ENCODE assay signal across 8 cellular contexts in genomic region chr3:40458473-40458872, GRCh38. TPM values are rescaled to one million over a fixed set of nuclear protein-coding genes. Genes with fewer than 3 reads are reported as not detected.
A peak's percentile ranks its signal among the peaks of the same experiment; 100 is the strongest.
DNase-seq lines count a peak whose midpoint lies in the region; ATAC-seq, FAIRE-seq and TF ChIP-seq lines count a peak whose summit lies in the region.

No MANE protein-coding gene starts in this region.

- peaks cover 58% of the 10 kb centered on the region for H3K4me1 ChIP-seq in BLaER1
- H3K4me1 ChIP-seq in colonic mucosa, result peaks cover 8% of the 10 kb centered on the region
- H3K4me1 ChIP-seq in transverse colon, result peaks cover 16 to 32% (median 25%) of the 10 kb centered on the region in 4 donors
- H3K4me1 ChIP-seq in small intestine (ENCODE audit: control insufficient read depth in 2 of 2, insufficient read depth in 1 of 2, low read depth in 1 of 2, low read length in 1 of 2), result peaks cover 3 to 12% of the 10 kb centered on the region in 2 donors

- peak overlapping the region; percentile 86 for H3K4me3 ChIP-seq in BLaER1
- H3K4me3 ChIP-seq in LNCaP clone FGC (ENCODE audit: low read depth, low read length), result peak overlapping the region; percentile 78
- peak overlapping the region; percentile 94 for H3K4me3 ChIP-seq in colonic mucosa
- H3K4me3 ChIP-seq in transverse colon, result peak overlapping the region in 2 of 4 donors; percentile 87 to 97
- H3K4me3 ChIP-seq in small intestine (ENCODE audit: low read depth in 1 of 2, low read length in 2 of 2), result no peak overlapping the region

- intact Hi-C loops in colonic mucosa (cut with DNase I), result loop anchor here (10.0 kb wide), 1 partner anchor 66 kb away; the partner anchor contains the start of gene ZNF621
- intact Hi-C loops in transverse colon (cut with DNase I; ENCODE audit: low total_unique reads), result no loop called here

- H3K36me3 ChIP-seq in BLaER1 (peaks cover 56% of the 10 kb centered on the region), colonic mucosa (peaks cover 23% of the 10 kb centered on the region), transverse colon (peaks cover 0 to 48% (median 20%) of the 10 kb centered on the region in 4 donors), small intestine (ENCODE audit: control insufficient read depth in 2 of 2, insufficient read depth in 2 of 2, low read length in 2 of 2) (peaks cover 2 to 9% of the 10 kb centered on the region in 2 donors)

- H3K9me3 ChIP-seq in BLaER1, result no peaks in the 10 kb centered on the region
- no peaks in the 10 kb centered on the region for H3K9me3 ChIP-seq in colonic mucosa
- H3K9me3 ChIP-seq in transverse colon, result no peaks in the 10 kb centered on the region
- no peaks in the 10 kb centered on the region for H3K9me3 ChIP-seq in small intestine (ENCODE audit: control insufficient read depth, low read depth)

- H3K27me3 ChIP-seq in BLaER1 (no peaks in the 10 kb centered on the region), colonic mucosa (no peaks in the 10 kb centered on the region), transverse colon (no peaks in the 10 kb centered on the region), small intestine (ENCODE audit: control insufficient read depth in 2 of 2, insufficient read depth in 2 of 2, low read length in 2 of 2) (no peaks in the 10 kb centered on the region)

- H3K27ac ChIP-seq in BLaER1 (peak overlapping the region; percentile 94), colonic mucosa (no peak overlapping the region), transverse colon (peak overlapping the region in 2 of 4 donors; percentile 89 to 90), small intestine (ENCODE audit: low read depth in 1 of 2, low read length in 1 of 2) (no peak overlapping the region)

- H3K9ac ChIP-seq in BLaER1 (peak overlapping the region; percentile 96), colonic mucosa (ENCODE audit: low read depth in 2 of 2, low read length in 2 of 2) (peak overlapping the region in 1 of 2 donors; percentile 94)

- no peak for TF ChIP-seq CTCF in LNCaP clone FGC (IDR thresholded peaks at IDR 0.05; ENCODE audit: control insufficient read depth, extremely low read depth, insufficient read depth)
- no peak for TF ChIP-seq CTCF in colonic mucosa (IDR thresholded peaks at IDR 0.05)
- TF ChIP-seq CTCF in transverse colon (IDR thresholded peaks at IDR 0.05), result no peak

- H3K9me3 Mint-ChIP-seq in natural killer cell treated with Interleukin-12 subunit alpha and Interleukin-12 subunit beta and Interleukin-15 and Interleukin-18, amount 100 ng/mL, for 72 hours, result peaks cover 2% of the 10 kb centered on the region

- peak overlapping the region; percentile 92 to 96 for H3K27ac Mint-ChIP-seq in natural killer cell treated with Interleukin-12 subunit alpha and Interleukin-12 subunit beta and Interleukin-15 and Interleukin-18, amount 100 ng/mL, for 72 hours

- H3K4me2 ChIP-seq in BLaER1, result peak overlapping the region; percentile 84

- peaks cover 31% of the 10 kb centered on the region for H3K36me3 Mint-ChIP-seq in natural killer cell treated with Interleukin-12 subunit alpha and Interleukin-12 subunit beta and Interleukin-15 and Interleukin-18, amount 100 ng/mL, for 72 hours

- TF ChIP-seq EP300 in transverse colon (IDR thresholded peaks at IDR 0.05; ENCODE audit: low read depth), result no peak

- no peaks in the 10 kb centered on the region for H3K27me3 Mint-ChIP-seq in natural killer cell treated with Interleukin-12 subunit alpha and Interleukin-12 subunit beta and Interleukin-15 and Interleukin-18, amount 100 ng/mL, for 72 hours

- H3K4me3 Mint-ChIP-seq in natural killer cell treated with Interleukin-12 subunit alpha and Interleukin-12 subunit beta and Interleukin-15 and Interleukin-18, amount 100 ng/mL, for 72 hours, result peak overlapping the region; percentile 87

- no peak for ATAC-seq in natural killer cell treated with Interleukin-12 subunit alpha and Interleukin-12 subunit beta and Interleukin-15 and Interleukin-18, amount 100 ng/mL, for 72 hours
- ATAC-seq in HG02678 (IDR thresholded peaks at IDR 0.05; ENCODE audit: unreplicated experiment), result no peak

- DNase-seq in LNCaP clone FGC (ENCODE audit: low read depth), result no peak
- DNase-seq in colonic mucosa, result no peak
- no peak for DNase-seq in natural killer cell treated with Interleukin-12 subunit alpha and Interleukin-12 subunit beta and Interleukin-15 and Interleukin-18, amount 100 ng/mL, for 72 hours (ENCODE audit: low spot score)
- DNase-seq in transverse colon, result no peak
- DNase-seq in SIG-M5 (lab: John Stamatoyannopoulos, UW), result no peak
- DNase-seq in small intestine, result no peak

- 71 to 83% methylated on average over 3 to 4 of the region's 4 CpGs for WGBS in transverse colon (ENCODE audit: low coverage in 1 of 2), 2 donors
- 66 to 73% (median 72%) methylated on average over 4 of the region's 4 CpGs for WGBS in small intestine, 3 donors

- in situ Hi-C loops in transverse colon (cut with MboI; ENCODE audit: low pct_ligation_motif_present in 1 of 4, low pct_unique_long_range_greater_than_20kb in 1 of 4, low sequenced_read_pairs in 3 of 4), result no loop called here

- FAIRE-seq in small intestine (lab: Jason Lieb, UNC), result no peak

- H3K4me1 Mint-ChIP-seq in natural killer cell treated with Interleukin-12 subunit alpha and Interleukin-12 subunit beta and Interleukin-15 and Interleukin-18, amount 100 ng/mL, for 72 hours (ENCODE audit: low read depth in 2 of 2), result peaks cover 30 to 33% of the 10 kb centered on the region in 2 donors

- peaks cover 63% of the 10 kb centered on the region for H4K20me1 ChIP-seq in BLaER1

- TF ChIP-seq POLR2A in transverse colon (IDR thresholded peaks at IDR 0.05), result no peak

RNA-seq across cellular contexts. Expression of gene RPL14, which starts 1.3 kb away (rescaled TPM):
- 1,000 to 10,000 TPM; 1,699 to 1,906 TPM for total RNA-seq in colonic mucosa
- total RNA-seq in natural killer cell treated with Interleukin-12 subunit alpha and Interleukin-12 subunit beta and Interleukin-15 and Interleukin-18, amount 100 ng/mL, for 72 hours, result 1,000 to 10,000 TPM; 1,149 to 1,386 TPM
- total RNA-seq in transverse colon, result 100 to 1,000 TPM in 3 of 4 donors, 10 to 100 TPM in 1; 90.1 to 299 (median 194) TPM
- polyA plus RNA-seq in small intestine, result 1,000 to 10,000 TPM; 1,014 to 1,543 (median 1,283) TPM

RNA-seq across cellular contexts. Expression of gene ZNF619, which starts 18.4 kb away (rescaled TPM):
- total RNA-seq in colonic mucosa (1 to 10 TPM; 6.2 to 7.7 TPM), transverse colon (1 to 10 TPM; 2.0 to 7.9 (median 4.8) TPM)
- 10 to 100 TPM in 1 of 2 donors, 1 to 10 TPM in 1; 7.5 to 12.6 TPM for total RNA-seq in natural killer cell treated with Interleukin-12 subunit alpha and Interleukin-12 subunit beta and Interleukin-15 and Interleukin-18, amount 100 ng/mL, for 72 hours
- polyA plus RNA-seq in small intestine, result 1 to 10 TPM in 2 of 3 donors, under 1 TPM in 1; 0.81 to 1.9 (median 1.1) TPM

RNA-seq across cellular contexts. Expression of gene ZNF620, which starts 47.4 kb away (rescaled TPM):
- total RNA-seq in colonic mucosa (1 to 10 TPM; 4.0 to 4.6 TPM), transverse colon (1 to 10 TPM in 3 of 4 donors, not detected in 1; 2.6 to 8.0 (median 4.3) TPM)
- total RNA-seq in natural killer cell treated with Interleukin-12 subunit alpha and Interleukin-12 subunit beta and Interleukin-15 and Interleukin-18, amount 100 ng/mL, for 72 hours, result 1 to 10 TPM; 4.6 to 6.2 TPM
- 1 to 10 TPM in 2 of 3 donors, under 1 TPM in 1; 0.54 to 2.8 (median 1.3) TPM for polyA plus RNA-seq in small intestine

Comparison
In these comparisons a context has a peak if more than half of its experiments do, and no peak if none do; other contexts are left out.
1. H3K4me3 ChIP-seq: peak in BLaER1 (single experiment), LNCaP clone FGC (single experiment) and colonic mucosa (single experiment); none in small intestine (0 of 2).